ENCODE assay signal across 1 cellular context in genomic region chr1:24909388-24909898, GRCh38.
TF ChIP-seq lines count a peak whose summit lies in the region.

No MANE protein-coding gene starts in this region.

TF ChIP-seq in HepG2, 621 proteins besides CTCF, POLR2A, EP300 and RAD21 (continued from another document and continues in another):
- no peak for TF ChIP-seq THAP9 (CRISPR knock-in tag; IDR thresholded peaks at IDR 0.05; ENCODE audit: borderline replicate concordance)
- TF ChIP-seq ARID4A (CRISPR knock-in tag; IDR thresholded peaks at IDR 0.05; ENCODE audit: borderline replicate concordance) = 0 out of 2 replicates have a peak, but pooled peaks have one; percentile 20
- no peak for TF ChIP-seq NCOA5 (CRISPR knock-in tag; IDR thresholded peaks at IDR 0.05)
- no peak for TF ChIP-seq CENPT (CRISPR knock-in tag; IDR thresholded peaks at IDR 0.05; ENCODE audit: low read depth)
- no peak for TF ChIP-seq ELK4 (CRISPR knock-in tag; IDR thresholded peaks at IDR 0.05; ENCODE audit: borderline replicate concordance)
- TF ChIP-seq ATF4 (CRISPR knock-in tag; IDR thresholded peaks at IDR 0.05) = no peak
- TF ChIP-seq ZNF737 (CRISPR knock-in tag; IDR thresholded peaks at IDR 0.05; ENCODE audit: borderline replicate concordance) = no peak
- TF ChIP-seq ZNF101 (CRISPR knock-in tag; IDR thresholded peaks at IDR 0.05; ENCODE audit: borderline replicate concordance, low read depth) = no peak
- TF ChIP-seq CSRNP1 (CRISPR knock-in tag; IDR thresholded peaks at IDR 0.05) = no peak
- TF ChIP-seq FOXO1 (CRISPR knock-in tag; IDR thresholded peaks at IDR 0.05) = no peak
- TF ChIP-seq SRY (CRISPR knock-in tag; IDR thresholded peaks at IDR 0.05) = no peak
- no peak for TF ChIP-seq PAF1 (CRISPR knock-in tag; IDR thresholded peaks at IDR 0.05)
- TF ChIP-seq ZFP1 (CRISPR knock-in tag; IDR thresholded peaks at IDR 0.05) = no peak
- TF ChIP-seq NR2F6 (IDR thresholded peaks at IDR 0.05) = no peak
- TF ChIP-seq NR2F6 (CRISPR knock-in tag; IDR thresholded peaks at IDR 0.05) = peak; percentile 16; the same call in 1 of the 2 replicates
- TF ChIP-seq RCOR2 (CRISPR knock-in tag; IDR thresholded peaks at IDR 0.05) = no peak
- no peak for TF ChIP-seq ZNF790 (CRISPR knock-in tag; IDR thresholded peaks at IDR 0.05; ENCODE audit: borderline replicate concordance)
- TF ChIP-seq HNRNPL (IDR thresholded peaks at IDR 0.05; ENCODE audit: low read depth, low read length) = no peak
- no peak for TF ChIP-seq PTBP1 (IDR thresholded peaks at IDR 0.05; ENCODE audit: low read depth, low read length, poor library complexity, severe bottlenecking)
- TF ChIP-seq ZNF629 (CRISPR knock-in tag; conservative IDR thresholded peaks at IDR 0.05) = peak; percentile 96
- no peak for TF ChIP-seq ZNF597 (CRISPR knock-in tag; IDR thresholded peaks at IDR 0.05)
- TF ChIP-seq ZFP37 (CRISPR knock-in tag; IDR thresholded peaks at IDR 0.05; ENCODE audit: borderline replicate concordance) = no peak
- TF ChIP-seq SNAPC2 (CRISPR knock-in tag; IDR thresholded peaks at IDR 0.05) = no peak
- TF ChIP-seq ZNF740 (CRISPR knock-in tag; IDR thresholded peaks at IDR 0.05) = no peak
- no peak for TF ChIP-seq ZBTB40 (IDR thresholded peaks at IDR 0.05)
- TF ChIP-seq ZBTB40 (CRISPR knock-in tag; IDR thresholded peaks at IDR 0.05) = no peak
- no peak for TF ChIP-seq SOX6 (IDR thresholded peaks at IDR 0.05)
- TF ChIP-seq SOX6 (CRISPR knock-in tag; IDR thresholded peaks at IDR 0.05) = no peak
- TF ChIP-seq ZNF674 (CRISPR knock-in tag; IDR thresholded peaks at IDR 0.05; ENCODE audit: low read depth) = no peak
- no peak for TF ChIP-seq CEBPZ (IDR thresholded peaks at IDR 0.05; ENCODE audit: low read length)
